In genomic region chrX:68307767-68308166, GRCh38 we compare ENCODE assay signal across 12 cellular contexts.
A peak's percentile ranks its signal among the peaks of the same experiment; 100 is the strongest.
DNase-seq lines count a peak whose midpoint lies in the region; ATAC-seq and TF ChIP-seq lines count a peak whose summit lies in the region.
"Had no signal": no experiment of that assay in that cellular context is flagged by ENCODE, and none has a peak within 500 bp of the region (broad histone marks: within the 10 kb centered on the region; RNA-seq: fewer than 3 reads in every experiment).

No MANE protein-coding gene starts in this region.

- TF ChIP-seq CTCF in RWPE2 (IDR thresholded peaks at IDR 0.05; ENCODE audit: poor library complexity, severe bottlenecking), result no peak
- no peak for TF ChIP-seq CTCF in activated CD8-positive, alpha-beta T cell treated with anti-CD3 and anti-CD28 coated beads for 36 hours (IDR thresholded peaks at IDR 0.05)

- no peaks in the 10 kb centered on the region for H3K9me3 Mint-ChIP-seq in activated CD8-positive, alpha-beta T cell treated with anti-CD3 and anti-CD28 coated beads for 36 hours
- H3K9me3 Mint-ChIP-seq in activated T-helper 2 cell treated with anti-CD3 and anti-CD28 coated beads, Interferon-gamma antibody, Interleukin-2, Interleukin-4, amounts not matched to agents 10 μg/mL and 5 μg/mL and 100 μg/mL, durations not matched to agents 14 hours and 24 hours and 36 hours, result no peaks in the 10 kb centered on the region

- no peaks in the 10 kb centered on the region for H3K36me3 ChIP-seq in RWPE2 (ENCODE audit: low read depth)
- H3K36me3 ChIP-seq: sigmoid colon had no signal

- H3K4me1 Mint-ChIP-seq in activated CD8-positive, alpha-beta T cell treated with anti-CD3 and anti-CD28 coated beads for 36 hours (ENCODE audit: low read depth), result no peaks in the 10 kb centered on the region
- H3K4me1 Mint-ChIP-seq in activated T-helper 2 cell treated with anti-CD3 and anti-CD28 coated beads, Interferon-gamma antibody, Interleukin-2, Interleukin-4, amounts not matched to agents 10 μg/mL and 5 μg/mL and 100 μg/mL, durations not matched to agents 14 hours and 24 hours and 36 hours (ENCODE audit: low read depth), result no peaks in the 10 kb centered on the region
- H3K4me1 Mint-ChIP-seq: T-helper 17 cell had no signal

- H3K4me3 ChIP-seq in RWPE2 (ENCODE audit: severe bottlenecking), result no peak overlapping the region
- H3K4me3 ChIP-seq: sigmoid colon had no signal

- POLR2A ChIA-PET in activated CD8-positive, alpha-beta T cell treated with anti-CD3 and anti-CD28 coated beads for 36 hours (lab: Charles Lee), result no interaction called here

- H3K27ac ChIP-seq in RWPE2 (ENCODE audit: poor library complexity, severe bottlenecking), result peak overlapping the region; percentile 75

- peak; percentile 52 for DNase-seq in GM04503 (ENCODE audit: low read depth)
- DNase-seq in RWPE2 (ENCODE audit: low spot score), result no peak
- peak; percentile 69 for DNase-seq in fibroblast of gingiva (ENCODE audit: low read depth)
- DNase-seq in renal cortical epithelial cell (ENCODE audit: low read depth), result peak; percentile 90
- no peak for DNase-seq in activated CD8-positive, alpha-beta T cell treated with anti-CD3 and anti-CD28 coated beads for 36 hours
- DNase-seq in activated T-helper 2 cell treated with anti-CD3 and anti-CD28 coated beads, Interferon-gamma antibody, Interleukin-2, Interleukin-4, amounts not matched to agents 10 μg/mL and 5 μg/mL and 100 μg/mL, durations not matched to agents 14 hours and 24 hours and 36 hours (ENCODE audit: low spot score), result no peak
- DNase-seq: DMS 273 treated with DMSO at 0.1 percent for 48 hours, mesendoderm, sigmoid colon, T-helper 17 cell had no signal

- peak; percentile 97 for ATAC-seq in RWPE2 (ENCODE audit: low read depth)
- no peak for ATAC-seq in activated CD8-positive, alpha-beta T cell treated with anti-CD3 and anti-CD28 coated beads for 36 hours
- ATAC-seq in GM18909 (IDR thresholded peaks at IDR 0.05; ENCODE audit: poor library complexity, unreplicated experiment), result no peak
- ATAC-seq in HG03097 (IDR thresholded peaks at IDR 0.05; ENCODE audit: low FRiP score, unreplicated experiment), result no peak
- ATAC-seq: T-helper 17 cell had no signal

- no peak overlapping the region for H3K27ac Mint-ChIP-seq in activated CD8-positive, alpha-beta T cell treated with anti-CD3 and anti-CD28 coated beads for 36 hours
- H3K27ac Mint-ChIP-seq in activated T-helper 2 cell treated with anti-CD3 and anti-CD28 coated beads, Interferon-gamma antibody, Interleukin-2, Interleukin-4, amounts not matched to agents 10 μg/mL and 5 μg/mL and 100 μg/mL, durations not matched to agents 14 hours and 24 hours and 36 hours, result no peak overlapping the region
- H3K27ac Mint-ChIP-seq: T-helper 17 cell had no signal

- no peak overlapping the region for H3K4me3 Mint-ChIP-seq in activated CD8-positive, alpha-beta T cell treated with anti-CD3 and anti-CD28 coated beads for 36 hours
- H3K4me3 Mint-ChIP-seq in activated T-helper 2 cell treated with anti-CD3 and anti-CD28 coated beads, Interferon-gamma antibody, Interleukin-2, Interleukin-4, amounts not matched to agents 10 μg/mL and 5 μg/mL and 100 μg/mL, durations not matched to agents 14 hours and 24 hours and 36 hours (ENCODE audit: low read depth), result no peak overlapping the region
- H3K4me3 Mint-ChIP-seq: T-helper 17 cell had no signal

- peaks cover 7% of the 10 kb centered on the region for H3K4me1 ChIP-seq in RWPE2 (ENCODE audit: insufficient read depth, poor library complexity, severe bottlenecking)
- H3K4me1 ChIP-seq: sigmoid colon had no signal

- no peaks in the 10 kb centered on the region for H3K9me3 ChIP-seq in RWPE2 (ENCODE audit: severe bottlenecking)
- H3K9me3 ChIP-seq: sigmoid colon had no signal

- H3K27me3 ChIP-seq in RWPE2 (ENCODE audit: insufficient read depth, poor library complexity, severe bottlenecking), result no peaks in the 10 kb centered on the region
- H3K27me3 ChIP-seq: sigmoid colon had no signal

- no peaks in the 10 kb centered on the region for H3K27me3 Mint-ChIP-seq in activated CD8-positive, alpha-beta T cell treated with anti-CD3 and anti-CD28 coated beads for 36 hours
- H3K27me3 Mint-ChIP-seq in activated T-helper 2 cell treated with anti-CD3 and anti-CD28 coated beads, Interferon-gamma antibody, Interleukin-2, Interleukin-4, amounts not matched to agents 10 μg/mL and 5 μg/mL and 100 μg/mL, durations not matched to agents 14 hours and 24 hours and 36 hours (ENCODE audit: low read depth), result no peaks in the 10 kb centered on the region
- H3K27me3 Mint-ChIP-seq: T-helper 17 cell had no signal

- intact Hi-C loops in activated CD8-positive, alpha-beta T cell treated with anti-CD3 and anti-CD28 coated beads for 36 hours (cut with micrococcal nuclease), result no loop called here
- intact Hi-C loops in activated T-helper 2 cell treated with anti-CD3 and anti-CD28 coated beads, Interferon-gamma antibody, Interleukin-2, Interleukin-4, amounts not matched to agents 10 μg/mL and 5 μg/mL and 100 μg/mL, durations not matched to agents 14 hours and 24 hours and 36 hours (cut with micrococcal nuclease), result no loop called here

- CTCF ChIA-PET in activated CD8-positive, alpha-beta T cell treated with anti-CD3 and anti-CD28 coated beads for 36 hours (lab: Charles Lee), result no interaction called here

- no peaks in the 10 kb centered on the region for H3K36me3 Mint-ChIP-seq in activated CD8-positive, alpha-beta T cell treated with anti-CD3 and anti-CD28 coated beads for 36 hours (ENCODE audit: low read depth)
- H3K36me3 Mint-ChIP-seq in activated T-helper 2 cell treated with anti-CD3 and anti-CD28 coated beads, Interferon-gamma antibody, Interleukin-2, Interleukin-4, amounts not matched to agents 10 μg/mL and 5 μg/mL and 100 μg/mL, durations not matched to agents 14 hours and 24 hours and 36 hours (ENCODE audit: low read depth), result no peaks in the 10 kb centered on the region

Comparison
In these comparisons a context has a peak if more than half of its experiments do, and no peak if none do; other contexts are left out.
1. DNase-seq: peak in GM04503 (single experiment), fibroblast of gingiva (single experiment) and renal cortical epithelial cell (single experiment); none in RWPE2 (single experiment), activated CD8-positive, alpha-beta T cell treated with anti-CD3 and anti-CD28 coated beads for 36 hours (single experiment) and activated T-helper 2 cell treated with anti-CD3 and anti-CD28 coated beads, Interferon-gamma antibody, Interleukin-2, Interleukin-4, amounts not matched to agents 10 μg/mL and 5 μg/mL and 100 μg/mL, durations not matched to agents 14 hours and 24 hours and 36 hours (single experiment).